ENCODE assay signal across 20 cellular contexts in genomic region chr9:4799775-4800174, GRCh38. TPM values are rescaled to one million over a fixed set of nuclear protein-coding genes. Genes with fewer than 3 reads are reported as not detected.
DNase-seq lines count a peak whose midpoint lies in the region; ATAC-seq and TF ChIP-seq lines count a peak whose summit lies in the region.
"Had no signal": no experiment of that assay in that cellular context is flagged by ENCODE, and none has a peak within 500 bp of the region (broad histone marks: within the 10 kb centered on the region; RNA-seq: fewer than 3 reads in every experiment).

No MANE protein-coding gene starts in this region.

- no peak overlapping the region for H3K4me3 Mint-ChIP-seq in WTC11
- no peak overlapping the region for H3K4me3 Mint-ChIP-seq in activated naive CD4-positive, alpha-beta T cell treated with anti-CD3 and anti-CD28 coated beads for 36 hours
- H3K4me3 Mint-ChIP-seq: GM23338 had no signal

- no peak overlapping the region for H2BK15ac ChIP-seq in mesendoderm (replicated peaks; ENCODE audit: low read depth)

- H3K4me1 ChIP-seq in mesendoderm (ENCODE audit: control insufficient read depth, low read depth, low read length) (peaks cover 3% of the 10 kb centered on the region), tibial artery (peaks cover 0 to 84% (median 30%) of the 10 kb centered on the region in 4 donors)
- H3K4me1 ChIP-seq: Caco-2 had no signal

- no peaks in the 10 kb centered on the region for H3K27me3 ChIP-seq in mesendoderm (ENCODE audit: insufficient read depth, low read length, poor library complexity)
- H3K27me3 ChIP-seq in tibial artery: no peaks in the 10 kb centered on the region
- H3K27me3 ChIP-seq: BE2C had no signal

- peaks cover 76% of the 10 kb centered on the region for H3K79me2 ChIP-seq in mesendoderm (ENCODE audit: control insufficient read depth, insufficient read depth, low read length)

- H3K4me2 ChIP-seq in mesendoderm (ENCODE audit: low read length): no peak overlapping the region

- H3K36me3 ChIP-seq in mesendoderm (ENCODE audit: control insufficient read depth, insufficient read depth, low read length) (no peaks in the 10 kb centered on the region), tibial artery (no peaks in the 10 kb centered on the region)
- H3K36me3 ChIP-seq: BE2C had no signal

- intact Hi-C loops in tibial artery (cut with DNase I; ENCODE audit: low total_unique reads): no loop called here
- intact Hi-C loops in activated naive CD4-positive, alpha-beta T cell treated with anti-CD3 and anti-CD28 coated beads for 36 hours (cut with micrococcal nuclease): no loop called here

- no peak overlapping the region for H3K18ac ChIP-seq in mesendoderm (ENCODE audit: low read length)

- H3K9me3 ChIP-seq in tibial artery: no peaks in the 10 kb centered on the region
- H3K9me3 ChIP-seq: BE2C, Caco-2, HAP-1 had no signal

- no peaks in the 10 kb centered on the region for H3K27me3 Mint-ChIP-seq in WTC11 (ENCODE audit: low read depth)
- H3K27me3 Mint-ChIP-seq in activated naive CD4-positive, alpha-beta T cell treated with anti-CD3 and anti-CD28 coated beads for 36 hours (ENCODE audit: low read depth): no peaks in the 10 kb centered on the region
- H3K27me3 Mint-ChIP-seq: CD4-positive, CD25-positive, alpha-beta regulatory T cell had no signal

- no peak overlapping the region for H3K23ac ChIP-seq in mesendoderm (ENCODE audit: low read length)

- WGBS in mesendoderm (ENCODE audit: extremely low coverage, insufficient coverage, low lambda C conversion rate): no CpG with 5 or more reads among the region's 3 CpGs

- peak; percentile 100 for DNase-seq in OCI-M1 (lab: John Stamatoyannopoulos, UW)
- DNase-seq in WTC11 (ENCODE audit: low spot score): no peak
- peak; percentile 53 for DNase-seq in mesendoderm
- DNase-seq in tibial artery: no peak
- no peak for DNase-seq in NCI-H1930 (lab: John Stamatoyannopoulos, UW)
- no peak for DNase-seq in activated naive CD4-positive, alpha-beta T cell treated with anti-CD3 and anti-CD28 coated beads for 36 hours
- no peak for DNase-seq in LoVo (ENCODE audit: low spot score)
- DNase-seq: BE2C; Caco-2; CD4-positive, CD25-positive, alpha-beta regulatory T cell; DMS 273 treated with DMSO at 0.1 percent for 48 hours; DMS79 treated with DMSO at 0.1 percent for 48 hours; Karpas-422; NCI-H1694; NCI-H2081 treated with DMSO at 0.1 percent for 48 hours; NCI-H2171 treated with DMSO at 0.1 percent for 48 hours; NCI-H446; NCI-H526 had no signal

- peaks cover 42% of the 10 kb centered on the region for H3K4me1 Mint-ChIP-seq in WTC11
- peaks cover 54% of the 10 kb centered on the region for H3K4me1 Mint-ChIP-seq in activated naive CD4-positive, alpha-beta T cell treated with anti-CD3 and anti-CD28 coated beads for 36 hours (ENCODE audit: low read depth)

- H3K9me3 Mint-ChIP-seq in WTC11: peaks cover 18% of the 10 kb centered on the region
- peaks cover 5% of the 10 kb centered on the region for H3K9me3 Mint-ChIP-seq in activated naive CD4-positive, alpha-beta T cell treated with anti-CD3 and anti-CD28 coated beads for 36 hours

- no peak overlapping the region for H2BK120ac ChIP-seq in mesendoderm (ENCODE audit: low read depth, low read length)

- H3K56ac ChIP-seq in mesendoderm (ENCODE audit: low read length): no peak overlapping the region

- no peak overlapping the region for H2AK5ac ChIP-seq in mesendoderm (ENCODE audit: low read length)

- no peak overlapping the region for H3K9ac ChIP-seq in mesendoderm (ENCODE audit: low read length)

- CTCF ChIA-PET in WTC11 (lab: Charles Lee): no interaction called here
- CTCF ChIA-PET in activated naive CD4-positive, alpha-beta T cell treated with anti-CD3 and anti-CD28 coated beads for 36 hours (lab: Charles Lee): interaction anchor here (0.7 kb wide), 1 partner anchor 204 kb away, joined by 3 read pairs; no protein-coding TSS in a partner anchor

- H3K27ac ChIP-seq in mesendoderm (ENCODE audit: low read depth, low read length) (no peak overlapping the region), tibial artery (peak overlapping the region; percentile 62 to 84)

- 0 out of 2 replicates have a peak overlapping the region, but pooled peaks have one; percentile 43 for H3K27ac Mint-ChIP-seq in WTC11
- H3K27ac Mint-ChIP-seq in activated naive CD4-positive, alpha-beta T cell treated with anti-CD3 and anti-CD28 coated beads for 36 hours: no peak overlapping the region

- H3K79me1 ChIP-seq in mesendoderm (ENCODE audit: low read length): peaks cover 14% of the 10 kb centered on the region

- H3K4ac ChIP-seq in mesendoderm (ENCODE audit: low read depth, low read length): no peak overlapping the region

- no peak overlapping the region for H4K5ac ChIP-seq in mesendoderm (ENCODE audit: low read length)

- no peak for TF ChIP-seq CTCF in WTC11 (IDR thresholded peaks at IDR 0.05)
- no peak for TF ChIP-seq CTCF in tibial artery (IDR thresholded peaks at IDR 0.05)

- H3K36me3 Mint-ChIP-seq in WTC11: peaks cover 18% of the 10 kb centered on the region
- H3K36me3 Mint-ChIP-seq in activated naive CD4-positive, alpha-beta T cell treated with anti-CD3 and anti-CD28 coated beads for 36 hours (ENCODE audit: low read depth): peaks cover 23% of the 10 kb centered on the region

- no peak overlapping the region for H2BK5ac ChIP-seq in mesendoderm (ENCODE audit: low read length)

- POLR2A ChIA-PET in WTC11 (lab: Charles Lee): no interaction called here

- ATAC-seq in WTC11: no peak
- ATAC-seq: GM23338 had no signal

- no peak overlapping the region for H3K4me3 ChIP-seq in mesendoderm (ENCODE audit: low read length)
- H3K4me3 ChIP-seq in tibial artery: no peak overlapping the region
- H3K4me3 ChIP-seq: GM23338, HAP-1 had no signal

- no peak overlapping the region for H4K8ac ChIP-seq in mesendoderm (ENCODE audit: low read depth, low read length)

TF ChIP-seq in WTC11, 78 proteins besides CTCF, POLR2A, EP300 and RAD21:
- no peak for TF ChIP-seq OVOL2 (CRISPR knock-in tag; IDR thresholded peaks at IDR 0.05; ENCODE audit: borderline replicate concordance)
- no peak for TF ChIP-seq TEAD1 (CRISPR knock-in tag; IDR thresholded peaks at IDR 0.05)
- no peak for TF ChIP-seq ZNF263 (CRISPR knock-in tag; IDR thresholded peaks at IDR 0.05; ENCODE audit: low read depth)
- no peak for TF ChIP-seq SMAD4 (CRISPR knock-in tag; IDR thresholded peaks at IDR 0.05)
- TF ChIP-seq NFE2L1 (CRISPR knock-in tag; IDR thresholded peaks at IDR 0.05): no peak
- TF ChIP-seq HMGXB4 (CRISPR knock-in tag; IDR thresholded peaks at IDR 0.05): no peak

RNA-seq across cellular contexts. Expression of gene RCL1, which starts 7.0 kb away (rescaled TPM):
- total RNA-seq in WTC11 (2021): 22.4 to 27.2 TPM (median 25.3 TPM) in 3 replicates
- polyA plus RNA-seq in mesendoderm (2013, experiment 1 of 2): 39.6 TPM
- polyA plus RNA-seq in mesendoderm (2013, experiment 2 of 2): 38.6 TPM
- total RNA-seq in activated naive CD4-positive, alpha-beta T cell treated with anti-CD3 and anti-CD28 coated beads for 36 hours: 10 to 100 TPM; 26.9 to 30.7 TPM

RNA-seq across cellular contexts. Expression of gene AK3, which starts 58.8 kb away (rescaled TPM):
- 28.5 to 30.2 TPM (median 29.1 TPM) in 3 replicates for total RNA-seq in WTC11 (2021)
- polyA plus RNA-seq in mesendoderm (2013, experiment 1 of 2): 23.8 TPM
- 25.4 TPM for polyA plus RNA-seq in mesendoderm (2013, experiment 2 of 2)
- 10 to 100 TPM; 50.2 to 50.9 TPM for total RNA-seq in activated naive CD4-positive, alpha-beta T cell treated with anti-CD3 and anti-CD28 coated beads for 36 hours

Comparison
In these comparisons a context has a peak if more than half of its experiments do, and no peak if none do; other contexts are left out.
1. DNase-seq: peak in OCI-M1 (single experiment) and mesendoderm (single experiment); none in WTC11 (single experiment), tibial artery (0 of 2), NCI-H1930 (0 of 2), activated naive CD4-positive, alpha-beta T cell treated with anti-CD3 and anti-CD28 coated beads for 36 hours (single experiment) and LoVo (single experiment).